13 cellular contexts compared by ENCODE assay signal in the genomic region with DNA sequence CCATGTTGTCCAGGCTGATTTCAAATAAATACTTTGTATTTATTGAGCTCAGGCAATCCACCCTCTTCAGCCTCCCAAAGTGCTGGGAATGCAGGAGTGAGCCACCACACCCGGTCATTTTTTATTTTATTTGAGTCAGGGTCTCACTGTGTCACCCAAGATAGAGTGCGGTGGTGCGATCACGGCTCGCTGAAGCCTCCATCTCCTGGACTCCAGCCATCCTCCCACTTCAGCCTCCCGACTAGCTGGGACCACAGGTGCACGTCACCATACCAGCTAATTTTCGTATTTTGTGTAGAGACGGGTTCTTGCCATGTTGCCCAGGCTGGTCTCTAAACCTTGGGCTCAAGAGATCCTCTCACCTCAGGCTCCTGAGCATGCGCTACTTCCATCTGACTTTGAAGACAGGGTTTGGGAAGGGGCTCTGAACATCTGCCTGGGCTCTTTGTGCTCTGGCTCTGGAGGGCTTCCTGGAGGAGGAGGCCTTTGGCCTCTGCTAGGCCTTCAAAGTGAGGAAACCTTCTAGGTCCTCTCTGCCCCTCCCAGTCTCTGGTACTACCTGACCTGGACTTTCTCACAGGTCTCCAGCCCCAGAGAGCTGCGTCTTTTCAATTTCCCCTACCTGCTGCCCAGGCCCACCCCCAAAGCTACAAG. TPM values are rescaled to one million over a fixed set of nuclear protein-coding genes. Genes with fewer than 3 reads are reported as not detected.
DNase-seq lines count a peak whose midpoint lies in the region; ATAC-seq, FAIRE-seq and TF ChIP-seq lines count a peak whose summit lies in the region.
"Had no signal": no experiment of that assay in that cellular context is flagged by ENCODE, and none has a peak within 500 bp of the region (broad histone marks: within the 10 kb centered on the region; RNA-seq: fewer than 3 reads in every experiment).

No MANE protein-coding gene starts in this region.

- no peak overlapping the region for H3K27ac Mint-ChIP-seq in T-helper 2 cell treated with Interferon-gamma antibody and Interleukin-4, amounts not matched to agents 5 μg/mL and 100 μg/mL, for 36 hours
- H3K27ac Mint-ChIP-seq: activated CD4-positive, alpha-beta T cell treated with anti-CD3 and anti-CD28 coated beads, Interleukin-2, amount 10 ng/mL, durations not matched to agents 7 days and 5 days had no signal

- H3K4me1 Mint-ChIP-seq in T-helper 2 cell treated with Interferon-gamma antibody and Interleukin-4, amounts not matched to agents 5 μg/mL and 100 μg/mL, for 36 hours (ENCODE audit: low read depth): peaks cover 6% of the 10 kb centered on the region

- H3K4me1 ChIP-seq in adrenal gland (replicated peaks in 1 of 2): peaks cover 48 to 50% of the 10 kb centered on the region in 2 donors
- H3K4me1 ChIP-seq in HepG2 (ENCODE audit: insufficient read depth, low read length): peaks cover 67% of the 10 kb centered on the region
- peaks cover 36 to 51% (median 38%) of the 10 kb centered on the region in 4 donors for H3K4me1 ChIP-seq in stomach

- 89 to 92% (median 89%) methylated on average over 10 to 11 of the region's 11 CpGs for WGBS in adrenal gland, 4 donors
- WGBS in HepG2 (ENCODE audit: low lambda C conversion rate): 97% methylated on average over 11 of the region's 11 CpGs
- WGBS in stomach, 5 donors: 89 to 97% (median 93%) methylated on average over 11 of the region's 11 CpGs

- H3K4me3 Mint-ChIP-seq in T-helper 2 cell treated with Interferon-gamma antibody and Interleukin-4, amounts not matched to agents 5 μg/mL and 100 μg/mL, for 36 hours: peak overlapping the region; percentile 26
- H3K4me3 Mint-ChIP-seq: activated CD4-positive, alpha-beta T cell treated with anti-CD3 and anti-CD28 coated beads, Interleukin-2, amount 10 ng/mL, durations not matched to agents 7 days and 5 days had no signal

- peaks cover 20% of the 10 kb centered on the region; the same call in 1 of the 2 replicates for H4K20me1 ChIP-seq in HepG2 (ENCODE audit: insufficient read depth, low read length)

- CTCF ChIA-PET in HepG2 (lab: Yijun Ruan, JAX; ENCODE audit: low intra/inter-chr PET ratio, low total read pairs): no interaction called here

- H3K9me3 Mint-ChIP-seq in T-helper 2 cell treated with Interferon-gamma antibody and Interleukin-4, amounts not matched to agents 5 μg/mL and 100 μg/mL, for 36 hours: no peaks in the 10 kb centered on the region
- H3K9me3 Mint-ChIP-seq: activated CD4-positive, alpha-beta T cell treated with anti-CD3 and anti-CD28 coated beads, Interleukin-2, amount 10 ng/mL, durations not matched to agents 7 days and 5 days had no signal

- peak overlapping the region; percentile 71 for H3K4me2 ChIP-seq in HepG2 (ENCODE audit: low read depth, low read length)

- peak overlapping the region; percentile 34; the same call in 1 of the 2 replicates for H3K9ac ChIP-seq in HepG2 (ENCODE audit: insufficient read depth, low read depth, low read length)

- TF ChIP-seq RAD21 in HepG2 (CRISPR knock-in tag; IDR thresholded peaks at IDR 0.05): no peak

- H3K36me3 Mint-ChIP-seq in T-helper 2 cell treated with Interferon-gamma antibody and Interleukin-4, amounts not matched to agents 5 μg/mL and 100 μg/mL, for 36 hours (ENCODE audit: low read depth): no peaks in the 10 kb centered on the region

- TF ChIP-seq POLR2A in adrenal gland (IDR thresholded peaks at IDR 0.05): no peak
- TF ChIP-seq POLR2A in HepG2 (IDR thresholded peaks at IDR 0.05; ENCODE audit: insufficient read depth in 1 of 2, low read depth in 2 of 2, low read length in 2 of 2): no peak
- TF ChIP-seq POLR2A in stomach (IDR thresholded peaks at IDR 0.05): no peak

- TF ChIP-seq CTCF in adrenal gland (IDR thresholded peaks at IDR 0.05) (no peak), HepG2 (CRISPR knock-in tag; IDR thresholded peaks at IDR 0.05) (no peak), stomach (IDR thresholded peaks at IDR 0.05) (no peak)

- FAIRE-seq in HepG2 (lab: Jason Lieb, UNC): no peak

- intact Hi-C loops in adrenal gland (cut with DNase I): loop anchor here in 1 of 2 donors (5.0 to 10.0 kb wide), 2 partner anchors 45 to 173 kb away; no protein-coding TSS in a partner anchor
- intact Hi-C loops in HepG2 (cut with micrococcal nuclease; ENCODE audit: unreplicated experiment): no loop called here
- intact Hi-C loops in stomach (cut with DNase I; ENCODE audit: low total_unique reads): no loop called here

- no peaks in the 10 kb centered on the region for H3K9me3 ChIP-seq in adrenal gland (replicated peaks in 1 of 3)
- H3K9me3 ChIP-seq in HepG2 (ENCODE audit: low read length): no peaks in the 10 kb centered on the region
- H3K9me3 ChIP-seq in stomach: no peaks in the 10 kb centered on the region

- ATAC-seq in HepG2 (no peak), GM19463 (IDR thresholded peaks at IDR 0.05; ENCODE audit: unreplicated experiment) (no peak)

- H3K27me3 ChIP-seq in adrenal gland (no peaks in the 10 kb centered on the region), HepG2 (ENCODE audit: control insufficient read depth in 1 of 2, insufficient read depth in 2 of 2, low read length in 2 of 2) (peaks cover 2 to 37% of the 10 kb centered on the region in 2 experiments; a peak in 3 of 5 replicates), stomach (no peaks in the 10 kb centered on the region)

- TF ChIP-seq EP300 in HepG2 (IDR thresholded peaks at IDR 0.05; ENCODE audit: low read depth in 2 of 2, low read length in 2 of 2): no peak
- no peak for TF ChIP-seq EP300 in HepG2 (CRISPR knock-in tag; IDR thresholded peaks at IDR 0.05; ENCODE audit: borderline replicate concordance)
- no peak for TF ChIP-seq EP300 in stomach (IDR thresholded peaks at IDR 0.05)

- BruUV-seq in HepG2 (replicated peaks; lab: Mats Ljungman, UMichigan): no TSS peak

- no peak for DNase-seq in T-helper 2 cell treated with Interferon-gamma antibody and Interleukin-4, amounts not matched to agents 5 μg/mL and 100 μg/mL, for 36 hours (ENCODE audit: low spot score)
- DNase-seq in T-helper 2 cell (no peak), adrenal gland (no peak), HepG2 (ENCODE audit: low spot score) (no peak), stomach (no peak), D341Med (ENCODE audit: low spot score) (no peak), DMS 273 treated with DMSO at 0.1 percent for 48 hours (lab: John Stamatoyannopoulos, UW) (no peak)
- DNase-seq: NCI-H510A had no signal

- H3K36me3 ChIP-seq in adrenal gland (replicated peaks in 1 of 2) (no peaks in the 10 kb centered on the region), HepG2 (replicated peaks in 1 of 2; ENCODE audit: control insufficient read depth in 1 of 2, insufficient read depth in 2 of 2, low read length in 2 of 2) (no peaks in the 10 kb centered on the region), stomach (no peaks in the 10 kb centered on the region)

- H3K27me3 Mint-ChIP-seq in T-helper 2 cell treated with Interferon-gamma antibody and Interleukin-4, amounts not matched to agents 5 μg/mL and 100 μg/mL, for 36 hours (ENCODE audit: low read depth): peaks cover 6% of the 10 kb centered on the region
- H3K27me3 Mint-ChIP-seq: activated CD4-positive, alpha-beta T cell treated with anti-CD3 and anti-CD28 coated beads, Interleukin-2, amount 10 ng/mL, durations not matched to agents 7 days and 5 days had no signal

- in situ Hi-C loops in HepG2 (cut with HindIII; ENCODE audit: extremely low pct_ligation_motif_present, low pct_unique_long_range_greater_than_20kb): loop anchor here (5.0 kb wide), 1 partner anchor 35 kb away; no protein-coding TSS in a partner anchor

- H3K27ac ChIP-seq in adrenal gland (peak overlapping the region in 4 of 5 donors; percentile 22 to 97 (median 94)), HepG2 (ENCODE audit: extremely low read length, insufficient read depth, low read length) (no peak overlapping the region), stomach (peak overlapping the region; percentile 2 to 91 (median 82))
- H3K27ac ChIP-seq: 22Rv1 had no signal

- H3K4me3 ChIP-seq in adrenal gland (no peak overlapping the region), HepG2 (replicated peaks in 1 of 3; ENCODE audit: insufficient read depth in 1 of 3, low read depth in 2 of 3, low read length in 3 of 3) (peak overlapping the region; percentile 56 to 63 (median 60)), stomach (peak overlapping the region in 2 of 4 donors; percentile 41 to 42)

- H3K79me2 ChIP-seq in HepG2 (ENCODE audit: insufficient read depth, low read length): no peaks in the 10 kb centered on the region

- H2AFZ ChIP-seq in HepG2 (ENCODE audit: low read length): no peak overlapping the region

- POLR2A ChIA-PET in HepG2 (lab: Yijun Ruan, JAX): no interaction called here

RNA-seq across cellular contexts. Expression of a gene that starts 5.8 kb away (rescaled TPM):
- total RNA-seq in adrenal gland (100 to 1,000 TPM in 4 of 8 donors, 10 to 100 TPM in 4; 13.4 to 633 (median 92.8) TPM), HepG2 (2016; rRNA removed; fragmentation: Illumina TruSeq; extraction: Trizol) (not detected in 2 replicates), stomach (10 to 100 TPM in 4 of 5 donors, 1 to 10 TPM in 1; 9.9 to 83.5 (median 32.1) TPM)
- polyA plus RNA-seq in adrenal gland (100 to 1,000 TPM in 1 of 3 donors, 10 to 100 TPM in 2; 52.7 to 488 (median 90.1) TPM), HepG2 (2011; rRNA removed) (0.10 and 0.20 TPM in 2 replicates), stomach (10 to 100 TPM; 11.8 to 32.0 (median 14.2) TPM)
- not detected in 2 replicates for total RNA-seq in HepG2 (2016; cell fraction: cytosol; rRNA removed; fragmentation: Illumina TruSeq; extraction: Trizol; ENCODE audit: low read depth)
- not detected in 2 replicates for total RNA-seq in HepG2 (2016; cell fraction: insoluble cytoplasmic fraction; rRNA removed; fragmentation: Illumina TruSeq; extraction: Trizol)
- total RNA-seq in HepG2 (2016; cell fraction: membrane; rRNA removed; fragmentation: Illumina TruSeq; extraction: Trizol): not detected in 2 replicates
- total RNA-seq in HepG2 (2016; cell fraction: nucleus; rRNA removed; fragmentation: Illumina TruSeq; extraction: Trizol): not detected in 2 replicates
- 0.05 and 0.16 TPM in 2 replicates for polyA plus RNA-seq in HepG2 (2011; cell fraction: cytosol; rRNA removed)
- 0.31 and 0.32 TPM in 2 replicates for polyA plus RNA-seq in HepG2 (2011; cell fraction: nucleus; rRNA removed)
- polyA plus RNA-seq in HepG2 (2012): 0.20 TPM in 2 replicates
- not detected in 2 replicates for polyA plus RNA-seq in HepG2 (2016; cell fraction: cytosol; fragmentation: Illumina TruSeq; extraction: Trizol; ENCODE audit: low read depth)
- polyA plus RNA-seq in HepG2 (2016; cell fraction: insoluble cytoplasmic fraction; fragmentation: Illumina TruSeq; extraction: Trizol; ENCODE audit: low read depth): not detected in 2 replicates
- polyA plus RNA-seq in HepG2 (2016; cell fraction: membrane; fragmentation: Illumina TruSeq; extraction: Trizol; ENCODE audit: low read depth): not detected in 2 replicates
- polyA plus RNA-seq in HepG2 (2016; cell fraction: nucleus; fragmentation: Illumina TruSeq; extraction: Trizol; ENCODE audit: insufficient read depth, low read depth): not detected in 2 replicates
- 0.47 TPM in 1 of 2 replicates, not detected in the other for polyA minus RNA-seq in HepG2 (2011; rRNA and poly(A)+ RNA removed; ENCODE audit: low replicate concordance)
- not detected in 2 replicates for polyA minus RNA-seq in HepG2 (2011; cell fraction: cytosol; rRNA and poly(A)+ RNA removed)
- polyA minus RNA-seq in HepG2 (2011; cell fraction: nucleus; rRNA and poly(A)+ RNA removed): 0.50 TPM in 1 of 2 replicates, not detected in the other
- total RNA-seq: activated CD4-positive, alpha-beta T cell treated with anti-CD3 and anti-CD28 coated beads, Interleukin-2, amount 10 ng/mL, durations not matched to agents 7 days and 5 days had no signal

RNA-seq across cellular contexts. Expression of a gene that starts 8.0 kb away (rescaled TPM):
- total RNA-seq in adrenal gland (not detected), HepG2 (2016; rRNA removed; fragmentation: Illumina TruSeq; extraction: Trizol) (3.5 and 4.0 TPM in 2 replicates), stomach (not detected)
- polyA plus RNA-seq in adrenal gland (not detected), HepG2 (2011; rRNA removed) (10.5 and 12.8 TPM in 2 replicates), stomach (under 1 TPM in 1 of 3 donors, not detected in 2; 0.75 TPM)
- 1.8 and 2.0 TPM in 2 replicates for total RNA-seq in HepG2 (2016; cell fraction: cytosol; rRNA removed; fragmentation: Illumina TruSeq; extraction: Trizol; ENCODE audit: low read depth)
- total RNA-seq in HepG2 (2016; cell fraction: insoluble cytoplasmic fraction; rRNA removed; fragmentation: Illumina TruSeq; extraction: Trizol): 3.9 and 4.6 TPM in 2 replicates
- total RNA-seq in HepG2 (2016; cell fraction: membrane; rRNA removed; fragmentation: Illumina TruSeq; extraction: Trizol): 2.3 and 2.5 TPM in 2 replicates
- 2.1 and 2.3 TPM in 2 replicates for total RNA-seq in HepG2 (2016; cell fraction: nucleus; rRNA removed; fragmentation: Illumina TruSeq; extraction: Trizol)
- polyA plus RNA-seq in HepG2 (2011; cell fraction: cytosol; rRNA removed): 6.1 and 9.4 TPM in 2 replicates
- 6.1 and 6.7 TPM in 2 replicates for polyA plus RNA-seq in HepG2 (2011; cell fraction: nucleus; rRNA removed)
- 5.5 and 6.6 TPM in 2 replicates for polyA plus RNA-seq in HepG2 (2012)
- polyA plus RNA-seq in HepG2 (2016; cell fraction: cytosol; fragmentation: Illumina TruSeq; extraction: Trizol; ENCODE audit: low read depth): 1.3 and 1.6 TPM in 2 replicates
- 4.9 and 5.4 TPM in 2 replicates for polyA plus RNA-seq in HepG2 (2016; cell fraction: insoluble cytoplasmic fraction; fragmentation: Illumina TruSeq; extraction: Trizol; ENCODE audit: low read depth)
- polyA plus RNA-seq in HepG2 (2016; cell fraction: membrane; fragmentation: Illumina TruSeq; extraction: Trizol; ENCODE audit: low read depth): 1.8 TPM in 2 replicates
- polyA plus RNA-seq in HepG2 (2016; cell fraction: nucleus; fragmentation: Illumina TruSeq; extraction: Trizol; ENCODE audit: insufficient read depth, low read depth): 2.9 and 3.2 TPM in 2 replicates
- 14.4 TPM in 1 of 2 replicates, not detected in the other for polyA minus RNA-seq in HepG2 (2011; rRNA and poly(A)+ RNA removed; ENCODE audit: low replicate concordance)
- polyA minus RNA-seq in HepG2 (2011; cell fraction: cytosol; rRNA and poly(A)+ RNA removed): 4.5 and 6.6 TPM in 2 replicates
- 11.3 and 12.3 TPM in 2 replicates for polyA minus RNA-seq in HepG2 (2011; cell fraction: nucleus; rRNA and poly(A)+ RNA removed)
- total RNA-seq: activated CD4-positive, alpha-beta T cell treated with anti-CD3 and anti-CD28 coated beads, Interleukin-2, amount 10 ng/mL, durations not matched to agents 7 days and 5 days; LHCN-M2; ureter had no signal

RNA-seq across cellular contexts. Expression of a gene that starts 9.8 kb away (rescaled TPM):
- 1 to 10 TPM in 5 of 8 donors, under 1 TPM in 3; 0.18 to 4.9 (median 1.7) TPM for total RNA-seq in adrenal gland
- 10 to 100 TPM in 1 of 3 donors, 1 to 10 TPM in 2; 1.5 to 52.5 (median 8.2) TPM for polyA plus RNA-seq in adrenal gland
- not detected in 2 replicates for total RNA-seq in HepG2 (2016; rRNA removed; fragmentation: Illumina TruSeq; extraction: Trizol)
- not detected in 2 replicates for total RNA-seq in HepG2 (2016; cell fraction: cytosol; rRNA removed; fragmentation: Illumina TruSeq; extraction: Trizol; ENCODE audit: low read depth)
- total RNA-seq in HepG2 (2016; cell fraction: insoluble cytoplasmic fraction; rRNA removed; fragmentation: Illumina TruSeq; extraction: Trizol): not detected in 2 replicates
- total RNA-seq in HepG2 (2016; cell fraction: membrane; rRNA removed; fragmentation: Illumina TruSeq; extraction: Trizol): not detected in 2 replicates
- total RNA-seq in HepG2 (2016; cell fraction: nucleus; rRNA removed; fragmentation: Illumina TruSeq; extraction: Trizol): not detected in 2 replicates
- polyA plus RNA-seq in HepG2 (2011; rRNA removed): 0.03 and 0.07 TPM in 2 replicates
- not detected in 2 replicates for polyA plus RNA-seq in HepG2 (2011; cell fraction: cytosol; rRNA removed)
- polyA plus RNA-seq in HepG2 (2011; cell fraction: nucleus; rRNA removed): 0.47 and 1.8 TPM in 2 replicates
- 0.25 TPM in 1 of 2 replicates, not detected in the other for polyA plus RNA-seq in HepG2 (2012)
- not detected in 2 replicates for polyA plus RNA-seq in HepG2 (2016; cell fraction: cytosol; fragmentation: Illumina TruSeq; extraction: Trizol; ENCODE audit: low read depth)
- not detected in 2 replicates for polyA plus RNA-seq in HepG2 (2016; cell fraction: insoluble cytoplasmic fraction; fragmentation: Illumina TruSeq; extraction: Trizol; ENCODE audit: low read depth)
- not detected in 2 replicates for polyA plus RNA-seq in HepG2 (2016; cell fraction: membrane; fragmentation: Illumina TruSeq; extraction: Trizol; ENCODE audit: low read depth)
- not detected in 2 replicates for polyA plus RNA-seq in HepG2 (2016; cell fraction: nucleus; fragmentation: Illumina TruSeq; extraction: Trizol; ENCODE audit: insufficient read depth, low read depth)
- polyA minus RNA-seq in HepG2 (2011; rRNA and poly(A)+ RNA removed; ENCODE audit: low replicate concordance): 0.88 TPM in 1 of 2 replicates, not detected in the other
- polyA minus RNA-seq in HepG2 (2011; cell fraction: cytosol; rRNA and poly(A)+ RNA removed): not detected in 2 replicates
- polyA minus RNA-seq in HepG2 (2011; cell fraction: nucleus; rRNA and poly(A)+ RNA removed): 0.75 and 2.3 TPM in 2 replicates
- total RNA-seq in stomach: 10 to 100 TPM in 1 of 5 donors, 1 to 10 TPM in 1, under 1 TPM in 1, not detected in 2; 0.55 to 16.1 (median 5.1) TPM
- polyA plus RNA-seq in stomach: 1 to 10 TPM; 2.7 to 6.0 (median 3.9) TPM
- total RNA-seq: activated CD4-positive, alpha-beta T cell treated with anti-CD3 and anti-CD28 coated beads, Interleukin-2, amount 10 ng/mL, durations not matched to agents 7 days and 5 days; LHCN-M2 had no signal

RNA-seq across cellular contexts. Expression of a gene that starts 31.5 kb away (rescaled TPM):
- total RNA-seq in adrenal gland: 1 to 10 TPM in 7 of 8 donors, under 1 TPM in 1; 0.69 to 9.9 (median 2.9) TPM
- polyA plus RNA-seq in adrenal gland: 1 to 10 TPM in 2 of 3 donors, under 1 TPM in 1; 0.88 to 4.4 (median 2.4) TPM
- total RNA-seq in HepG2 (2016; rRNA removed; fragmentation: Illumina TruSeq; extraction: Trizol): not detected in 2 replicates
- total RNA-seq in HepG2 (2016; cell fraction: cytosol; rRNA removed; fragmentation: Illumina TruSeq; extraction: Trizol; ENCODE audit: low read depth): not detected in 2 replicates
- total RNA-seq in HepG2 (2016; cell fraction: insoluble cytoplasmic fraction; rRNA removed; fragmentation: Illumina TruSeq; extraction: Trizol): not detected in 2 replicates
- not detected in 2 replicates for total RNA-seq in HepG2 (2016; cell fraction: membrane; rRNA removed; fragmentation: Illumina TruSeq; extraction: Trizol)
- not detected in 2 replicates for total RNA-seq in HepG2 (2016; cell fraction: nucleus; rRNA removed; fragmentation: Illumina TruSeq; extraction: Trizol)
- 0.04 TPM in 1 of 2 replicates, not detected in the other for polyA plus RNA-seq in HepG2 (2011; rRNA removed)
- not detected in 2 replicates for polyA plus RNA-seq in HepG2 (2011; cell fraction: cytosol; rRNA removed)
- polyA plus RNA-seq in HepG2 (2011; cell fraction: nucleus; rRNA removed): 0.09 and 0.13 TPM in 2 replicates
- polyA plus RNA-seq in HepG2 (2012): 0.08 TPM in 1 of 2 replicates, not detected in the other
- polyA plus RNA-seq in HepG2 (2016; cell fraction: cytosol; fragmentation: Illumina TruSeq; extraction: Trizol; ENCODE audit: low read depth): not detected in 2 replicates
- polyA plus RNA-seq in HepG2 (2016; cell fraction: insoluble cytoplasmic fraction; fragmentation: Illumina TruSeq; extraction: Trizol; ENCODE audit: low read depth): not detected in 2 replicates
- not detected in 2 replicates for polyA plus RNA-seq in HepG2 (2016; cell fraction: membrane; fragmentation: Illumina TruSeq; extraction: Trizol; ENCODE audit: low read depth)
- not detected in 2 replicates for polyA plus RNA-seq in HepG2 (2016; cell fraction: nucleus; fragmentation: Illumina TruSeq; extraction: Trizol; ENCODE audit: insufficient read depth, low read depth)
- not detected in 2 replicates for polyA minus RNA-seq in HepG2 (2011; rRNA and poly(A)+ RNA removed; ENCODE audit: low replicate concordance)
- polyA minus RNA-seq in HepG2 (2011; cell fraction: cytosol; rRNA and poly(A)+ RNA removed): not detected in 2 replicates
- polyA minus RNA-seq in HepG2 (2011; cell fraction: nucleus; rRNA and poly(A)+ RNA removed): not detected in 2 replicates
- total RNA-seq in stomach: under 1 TPM in 1 of 5 donors, not detected in 4; 0.92 TPM
- under 1 TPM; 0.19 to 0.60 (median 0.31) TPM for polyA plus RNA-seq in stomach
- total RNA-seq: activated CD4-positive, alpha-beta T cell treated with anti-CD3 and anti-CD28 coated beads, Interleukin-2, amount 10 ng/mL, durations not matched to agents 7 days and 5 days; LHCN-M2 had no signal

RNA-seq across cellular contexts. Expression of a gene that starts 36.2 kb away (rescaled TPM):
- 10 to 100 TPM; 26.8 to 50.2 (median 33.7) TPM for total RNA-seq in adrenal gland
- polyA plus RNA-seq in adrenal gland: 100 to 1,000 TPM in 2 of 3 donors, 1 to 10 TPM in 1; 8.0 to 172 (median 114) TPM
- total RNA-seq in HepG2 (2016; rRNA removed; fragmentation: Illumina TruSeq; extraction: Trizol): 10.1 and 16.7 TPM in 2 replicates
- 7.6 and 9.2 TPM in 2 replicates for total RNA-seq in HepG2 (2016; cell fraction: cytosol; rRNA removed; fragmentation: Illumina TruSeq; extraction: Trizol; ENCODE audit: low read depth)
- 11.2 and 19.1 TPM in 2 replicates for total RNA-seq in HepG2 (2016; cell fraction: insoluble cytoplasmic fraction; rRNA removed; fragmentation: Illumina TruSeq; extraction: Trizol)
- total RNA-seq in HepG2 (2016; cell fraction: membrane; rRNA removed; fragmentation: Illumina TruSeq; extraction: Trizol): 9.9 and 11.1 TPM in 2 replicates
- total RNA-seq in HepG2 (2016; cell fraction: nucleus; rRNA removed; fragmentation: Illumina TruSeq; extraction: Trizol): 17.0 and 18.5 TPM in 2 replicates
- 17.0 and 21.0 TPM in 2 replicates for polyA plus RNA-seq in HepG2 (2011; rRNA removed)
- 10.1 and 18.8 TPM in 2 replicates for polyA plus RNA-seq in HepG2 (2011; cell fraction: cytosol; rRNA removed)
- 96.3 and 129 TPM in 2 replicates for polyA plus RNA-seq in HepG2 (2011; cell fraction: nucleus; rRNA removed)
- polyA plus RNA-seq in HepG2 (2012): 7.7 and 12.7 TPM in 2 replicates
- polyA plus RNA-seq in HepG2 (2016; cell fraction: cytosol; fragmentation: Illumina TruSeq; extraction: Trizol; ENCODE audit: low read depth): 3.5 and 3.6 TPM in 2 replicates
- 11.1 and 12.0 TPM in 2 replicates for polyA plus RNA-seq in HepG2 (2016; cell fraction: insoluble cytoplasmic fraction; fragmentation: Illumina TruSeq; extraction: Trizol; ENCODE audit: low read depth)
- polyA plus RNA-seq in HepG2 (2016; cell fraction: membrane; fragmentation: Illumina TruSeq; extraction: Trizol; ENCODE audit: low read depth): 6.7 and 7.4 TPM in 2 replicates
- polyA plus RNA-seq in HepG2 (2016; cell fraction: nucleus; fragmentation: Illumina TruSeq; extraction: Trizol; ENCODE audit: insufficient read depth, low read depth): 36.9 and 37.2 TPM in 2 replicates
- polyA minus RNA-seq in HepG2 (2011; rRNA and poly(A)+ RNA removed; ENCODE audit: low replicate concordance): 46.0 and 46.5 TPM in 2 replicates
- polyA minus RNA-seq in HepG2 (2011; cell fraction: cytosol; rRNA and poly(A)+ RNA removed): 6.1 and 9.8 TPM in 2 replicates
- 14.4 and 22.9 TPM in 2 replicates for polyA minus RNA-seq in HepG2 (2011; cell fraction: nucleus; rRNA and poly(A)+ RNA removed)
- total RNA-seq in stomach: 100 to 1,000 TPM in 1 of 5 donors, 10 to 100 TPM in 4; 13.0 to 136 (median 65.9) TPM
- polyA plus RNA-seq in stomach: 10 to 100 TPM; 40.7 to 46.3 (median 44.2) TPM

Comparison
In these comparisons a context has a peak if more than half of its experiments do, and no peak if none do; other contexts are left out.
1. H3K4me3 ChIP-seq: peak in HepG2 (3 of 3); none in adrenal gland (0 of 4).
2. RNA of a gene that starts 5.8 kb away (total RNA-seq): 13.4 to 633 TPM in adrenal gland and 9.9 to 83.5 TPM in stomach; not detected in HepG2; every median in the first group is over 10 times any median in the second.